In the genomic region with DNA sequence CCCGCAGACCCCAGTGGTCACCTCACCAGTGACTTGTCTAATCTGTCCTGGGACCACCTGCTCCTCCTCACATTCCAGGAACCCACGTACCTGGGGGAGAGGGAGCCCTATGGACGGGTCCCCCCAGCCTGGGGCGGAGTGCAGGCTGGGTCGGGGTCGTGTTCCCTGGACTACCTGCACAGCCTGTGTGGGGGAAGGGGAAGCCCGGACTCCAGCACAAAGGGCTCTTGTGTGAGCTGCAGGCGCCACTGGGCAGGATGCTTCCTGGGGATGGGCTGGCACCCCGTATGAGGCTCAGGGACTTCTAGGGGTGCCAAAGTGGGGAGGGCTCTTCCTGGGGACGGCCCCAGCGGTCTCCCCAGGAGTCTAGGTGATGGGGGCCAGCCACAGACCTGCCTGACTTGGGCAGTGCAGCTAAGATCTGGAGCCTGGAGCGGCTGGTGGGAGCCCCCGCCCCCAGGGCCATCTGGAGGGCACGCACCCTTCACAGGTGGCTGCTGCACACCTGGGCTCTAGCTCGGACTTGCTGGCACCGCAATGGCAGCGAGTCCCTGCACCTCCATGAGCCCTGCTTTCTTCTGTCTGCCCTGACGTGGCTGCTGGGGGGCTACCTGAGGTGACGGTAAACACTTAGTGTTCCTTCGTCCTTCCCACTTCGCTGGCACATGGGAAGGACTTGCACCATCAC, we compare ENCODE assay signal across 24 cellular contexts. TPM values are rescaled to one million over a fixed set of nuclear protein-coding genes. Genes with fewer than 3 reads are reported as not detected.
DNase-seq lines count a peak whose midpoint lies in the region; ATAC-seq, FAIRE-seq and TF ChIP-seq lines count a peak whose summit lies in the region.
"Had no signal": no experiment of that assay in that cellular context is flagged by ENCODE, and none has a peak within 500 bp of the region (broad histone marks: within the 10 kb centered on the region; RNA-seq: fewer than 3 reads in every experiment).

No MANE protein-coding gene starts in this region.

- H3K27ac Mint-ChIP-seq in T-helper 17 cell, result peak overlapping the region; percentile 92
- H3K27ac Mint-ChIP-seq: activated CD8-positive, alpha-beta memory T cell treated with anti-CD3 and anti-CD28 coated beads, Interleukin-2, amount 10 ng/mL, durations not matched to agents 7 days and 5 days; activated naive CD8-positive, alpha-beta T cell treated with anti-CD3 and anti-CD28 coated beads, Interleukin-2, amount 50 U/mL, for 24 hours; activated T-helper 2 cell treated with anti-CD3 and anti-CD28 coated beads, Interferon-gamma antibody, Interleukin-2, Interleukin-4, amounts not matched to agents 10 μg/mL and 5 μg/mL and 100 μg/mL, durations not matched to agents 14 hours and 24 hours and 36 hours had no signal

- H3K27ac ChIP-seq in subcutaneous abdominal adipose tissue (ENCODE audit: low read depth, low read length), result peak overlapping the region; percentile 62
- H3K27ac ChIP-seq: KMS-11 had no signal

- no peak for TF ChIP-seq POLR2A in GM12891 (IDR thresholded peaks at IDR 0.05; ENCODE audit: low read depth, low read length)

- H3K36me3 Mint-ChIP-seq in T-helper 17 cell (ENCODE audit: low read depth), result no peaks in the 10 kb centered on the region

- DNase-seq in GM12891 (ENCODE audit: insufficient read length, low spot score) (no peak), T-helper 17 cell (no peak), SIG-M5 (lab: John Stamatoyannopoulos, UW) (no peak), glomerular visceral epithelial cell (ENCODE audit: extremely low spot score) (no peak), anterior cingulate cortex (lab: John Stamatoyannopoulos, UW) (no peak)
- DNase-seq: activated CD4-positive, CD25-positive, alpha-beta regulatory T cell treated with anti-CD3 and anti-CD28 coated beads, Interleukin-2, amount 50 U/mL, for 72 hours; activated CD8-positive, alpha-beta memory T cell treated with anti-CD3 and anti-CD28 coated beads, Interleukin-2, amount 10 ng/mL, durations not matched to agents 7 days and 5 days; activated naive CD8-positive, alpha-beta T cell treated with anti-CD3 and anti-CD28 coated beads, Interleukin-2, amount 50 U/mL, for 24 hours; caudate nucleus; effector CD4-positive, alpha-beta T cell; NCI-H1048; NCI-H2081 treated with DMSO at 0.1 percent for 48 hours; NCI-H69; retina; stimulated activated naive CD4-positive, alpha-beta T cell; T-helper 9 cell had no signal

- FAIRE-seq in GM12891 (lab: Jason Lieb, UNC), result no peak
- FAIRE-seq: islet of Langerhans had no signal

- no peaks in the 10 kb centered on the region for H3K27me3 Mint-ChIP-seq in T-helper 17 cell
- H3K27me3 Mint-ChIP-seq: activated CD8-positive, alpha-beta memory T cell treated with anti-CD3 and anti-CD28 coated beads, Interleukin-2, amount 10 ng/mL, durations not matched to agents 7 days and 5 days; activated naive CD8-positive, alpha-beta T cell treated with anti-CD3 and anti-CD28 coated beads, Interleukin-2, amount 50 U/mL, for 24 hours had no signal

- H3K9ac ChIP-seq in iPS-15b (ENCODE audit: low read depth, low read length) (peak overlapping the region; percentile 24), subcutaneous abdominal adipose tissue (ENCODE audit: low read length in 5 of 5) (peak overlapping the region in 1 of 5 donors; percentile 25)
- H3K9ac ChIP-seq: KMS-11 had no signal

- peak overlapping the region; percentile 68 for H3K4me3 Mint-ChIP-seq in T-helper 17 cell
- H3K4me3 Mint-ChIP-seq: activated CD8-positive, alpha-beta memory T cell treated with anti-CD3 and anti-CD28 coated beads, Interleukin-2, amount 10 ng/mL, durations not matched to agents 7 days and 5 days; activated naive CD8-positive, alpha-beta T cell treated with anti-CD3 and anti-CD28 coated beads, Interleukin-2, amount 50 U/mL, for 24 hours; neural crest cell had no signal

- peaks cover 38% of the 10 kb centered on the region for H3K4me1 Mint-ChIP-seq in T-helper 17 cell
- H3K4me1 Mint-ChIP-seq: activated naive CD8-positive, alpha-beta T cell treated with anti-CD3 and anti-CD28 coated beads, Interleukin-2, amount 50 U/mL, for 24 hours had no signal

- H3K4me3 ChIP-seq in iPS-15b (ENCODE audit: low read depth, low read length), result no peak overlapping the region
- H3K4me3 ChIP-seq in subcutaneous abdominal adipose tissue (ENCODE audit: low read depth in 1 of 5, low read length in 5 of 5), result no peak overlapping the region

- H3K9me3 ChIP-seq in T-helper 17 cell (ENCODE audit: control insufficient read depth, low read length, poor library complexity, severe bottlenecking) (no peaks in the 10 kb centered on the region), iPS-15b (ENCODE audit: control insufficient read depth, insufficient read depth, low read length) (no peaks in the 10 kb centered on the region), subcutaneous abdominal adipose tissue (ENCODE audit: control insufficient read depth in 5 of 5, low read length in 5 of 5) (no peaks in the 10 kb centered on the region)

- peaks cover 20% of the 10 kb centered on the region for H3K36me3 ChIP-seq in iPS-15b (ENCODE audit: control insufficient read depth, insufficient read depth, low read length)
- H3K36me3 ChIP-seq in subcutaneous abdominal adipose tissue (ENCODE audit: control insufficient read depth in 5 of 5, insufficient read depth in 5 of 5, low read length in 5 of 5), result peaks cover 0 to 55% (median 40%) of the 10 kb centered on the region in 5 donors

- H3K27me3 ChIP-seq in iPS-15b (ENCODE audit: control insufficient read depth, insufficient read depth, low read length) (no peaks in the 10 kb centered on the region), subcutaneous abdominal adipose tissue (ENCODE audit: control insufficient read depth in 5 of 5, insufficient read depth in 4 of 5, low read length in 5 of 5) (no peaks in the 10 kb centered on the region)

- H3K4me1 ChIP-seq in iPS-15b (ENCODE audit: control insufficient read depth, insufficient read depth, low read length) (peaks cover 6% of the 10 kb centered on the region), subcutaneous abdominal adipose tissue (ENCODE audit: control insufficient read depth in 5 of 5, insufficient read depth in 5 of 5, low read length in 5 of 5) (peaks cover 3 to 64% (median 55%) of the 10 kb centered on the region in 5 donors)

- ATAC-seq in T-helper 17 cell (no peak), GM18907 (IDR thresholded peaks at IDR 0.05; ENCODE audit: unreplicated experiment) (no peak)
- ATAC-seq: activated CD8-positive, alpha-beta memory T cell treated with anti-CD3 and anti-CD28 coated beads, Interleukin-2, amount 10 ng/mL, durations not matched to agents 7 days and 5 days; activated naive CD8-positive, alpha-beta T cell treated with anti-CD3 and anti-CD28 coated beads, Interleukin-2, amount 50 U/mL, for 24 hours; HCT116 had no signal

TF ChIP-seq in GM12891, 5 proteins besides CTCF, POLR2A, EP300 and RAD21:
- no peak for TF ChIP-seq PAX5 (IDR thresholded peaks at IDR 0.05; ENCODE audit: insufficient read depth, low read length, severe bottlenecking)
- peak; percentile 35; the same call in 1 of the 2 replicates for TF ChIP-seq POLR2AphosphoS5 (IDR thresholded peaks at IDR 0.05; ENCODE audit: low read depth, low read length)
- no peak for TF ChIP-seq SPI1 (IDR thresholded peaks at IDR 0.05; ENCODE audit: low read depth, low read length)

RNA-seq across cellular contexts. Expression of a gene that starts 7.5 kb away (rescaled TPM):
- 0.15 TPM for polyA plus RNA-seq in GM12891 (2012; ENCODE audit: low read depth, missing spikeins)
- under 1 TPM; 0.55 to 0.57 TPM for total RNA-seq in T-helper 17 cell
- total RNA-seq: activated CD8-positive, alpha-beta memory T cell treated with anti-CD3 and anti-CD28 coated beads, Interleukin-2, amount 10 ng/mL, durations not matched to agents 7 days and 5 days; activated T-helper 2 cell treated with anti-CD3 and anti-CD28 coated beads, Interferon-gamma antibody, Interleukin-2, Interleukin-4, amounts not matched to agents 10 μg/mL and 5 μg/mL and 100 μg/mL, durations not matched to agents 14 hours and 24 hours and 36 hours had no signal

RNA-seq across cellular contexts. Expression of a gene that starts 28.0 kb away (rescaled TPM):
- 42.2 TPM for polyA plus RNA-seq in GM12891 (2012; ENCODE audit: low read depth, missing spikeins)
- total RNA-seq in T-helper 17 cell, result 10 to 100 TPM; 32.3 to 41.4 TPM

RNA-seq across cellular contexts. Expression of a gene that starts 37.3 kb away (rescaled TPM):
- polyA plus RNA-seq in GM12891 (2012; ENCODE audit: low read depth, missing spikeins), result 37.8 TPM
- total RNA-seq in T-helper 17 cell, result 100 to 1,000 TPM; 733 to 757 TPM

RNA-seq across cellular contexts. Expression of a gene that starts 46.5 kb away (rescaled TPM):
- 34.2 TPM for polyA plus RNA-seq in GM12891 (2012; ENCODE audit: low read depth, missing spikeins)
- total RNA-seq in T-helper 17 cell, result 10 to 100 TPM; 27.9 to 29.7 TPM
